ENCODE assay signal across 8 cellular contexts in the genomic region with DNA sequence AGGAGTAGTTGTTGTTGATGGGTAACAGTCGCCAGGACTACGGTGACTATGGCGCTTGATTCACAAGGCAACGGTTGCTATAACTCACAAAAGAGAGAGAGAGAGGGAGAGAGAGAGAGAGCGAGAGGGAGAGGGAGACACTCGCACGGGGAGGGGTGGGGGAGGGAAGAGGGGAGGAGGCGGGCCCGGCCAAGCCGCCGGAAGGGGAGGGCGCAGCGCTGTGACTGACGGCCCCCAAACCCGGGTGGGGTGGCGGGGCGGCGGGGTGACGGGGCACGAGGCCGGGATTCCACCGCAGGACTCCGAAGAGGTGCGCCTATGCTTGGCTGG. TPM values are rescaled to one million over a fixed set of nuclear protein-coding genes. Genes with fewer than 3 reads are reported as not detected.
DNase-seq lines count a peak whose midpoint lies in the region; ATAC-seq, FAIRE-seq and TF ChIP-seq lines count a peak whose summit lies in the region.

TSS of gene RFX3 (minus strand) at position 166 of the 330 bp plus-strand sequence. CDS start 130,413 bp downstream, outside the sequence.

- no peaks in the 10 kb centered on the region for H3K9me3 Mint-ChIP-seq in activated T-helper 2 cell treated with anti-CD3 and anti-CD28 coated beads, Interferon-gamma antibody, Interleukin-2, Interleukin-4, amounts not matched to agents 10 μg/mL and 5 μg/mL and 100 μg/mL, durations not matched to agents 14 hours and 24 hours and 36 hours
- H3K9me3 Mint-ChIP-seq in natural killer cell = peaks cover 0 to 4% of the 10 kb centered on the region in 2 donors

- TF ChIP-seq POLR2A in H54 (IDR thresholded peaks at IDR 0.05; ENCODE audit: low read depth, low read length) = no peak; the same call in none of the 2 replicates

- intact Hi-C loops in activated T-helper 2 cell treated with anti-CD3 and anti-CD28 coated beads, Interferon-gamma antibody, Interleukin-2, Interleukin-4, amounts not matched to agents 10 μg/mL and 5 μg/mL and 100 μg/mL, durations not matched to agents 14 hours and 24 hours and 36 hours (cut with micrococcal nuclease) = loop anchor here (1.0 to 10.0 kb wide), 16 partner anchors 48 to 1929 kb away; partner anchors contain the start of genes CD274, CDC37L1, PUM3 and SMARCA2
- intact Hi-C loops in natural killer cell (cut with micrococcal nuclease) = loop anchor here (1.0 to 10.0 kb wide), 5 partner anchors 48 to 1508 kb away; partner anchors contain the start of genes AK3, CDC37L1, PUM3 and SMARCA2

- peak within 1 kb of the TSS; percentile 93 for H3K4me3 Mint-ChIP-seq in activated T-helper 2 cell treated with anti-CD3 and anti-CD28 coated beads, Interferon-gamma antibody, Interleukin-2, Interleukin-4, amounts not matched to agents 10 μg/mL and 5 μg/mL and 100 μg/mL, durations not matched to agents 14 hours and 24 hours and 36 hours (ENCODE audit: low read depth)
- H3K4me3 Mint-ChIP-seq in natural killer cell = peak within 1 kb of the TSS; percentile 92

- peak; percentile 59 to 86 (median 70) for ATAC-seq in natural killer cell

- peak within 1 kb of the TSS; percentile 98 for H3K27ac Mint-ChIP-seq in activated T-helper 2 cell treated with anti-CD3 and anti-CD28 coated beads, Interferon-gamma antibody, Interleukin-2, Interleukin-4, amounts not matched to agents 10 μg/mL and 5 μg/mL and 100 μg/mL, durations not matched to agents 14 hours and 24 hours and 36 hours
- H3K27ac Mint-ChIP-seq in natural killer cell = peak within 1 kb of the TSS; percentile 89 to 94

- no peaks in the 10 kb centered on the region for H3K27me3 Mint-ChIP-seq in activated T-helper 2 cell treated with anti-CD3 and anti-CD28 coated beads, Interferon-gamma antibody, Interleukin-2, Interleukin-4, amounts not matched to agents 10 μg/mL and 5 μg/mL and 100 μg/mL, durations not matched to agents 14 hours and 24 hours and 36 hours (ENCODE audit: low read depth)
- no peaks in the 10 kb centered on the region for H3K27me3 Mint-ChIP-seq in natural killer cell (ENCODE audit: low read depth in 2 of 2)

- peaks cover 46% of the 10 kb centered on the region for H3K4me1 Mint-ChIP-seq in activated T-helper 2 cell treated with anti-CD3 and anti-CD28 coated beads, Interferon-gamma antibody, Interleukin-2, Interleukin-4, amounts not matched to agents 10 μg/mL and 5 μg/mL and 100 μg/mL, durations not matched to agents 14 hours and 24 hours and 36 hours (ENCODE audit: low read depth)
- H3K4me1 Mint-ChIP-seq in natural killer cell = peaks cover 56 to 58% of the 10 kb centered on the region in 2 donors

- TF ChIP-seq CTCF in LNCaP clone FGC (IDR thresholded peaks at IDR 0.05; ENCODE audit: control insufficient read depth, extremely low read depth, insufficient read depth) (no peak), natural killer cell (IDR thresholded peaks at IDR 0.05) (no peak)

- peak within 1 kb of the TSS; percentile 90 for H3K4me3 ChIP-seq in LNCaP clone FGC (ENCODE audit: low read depth, low read length)

- FAIRE-seq in H54 (lab: Jason Lieb, UNC) = peak; percentile 82

- DNase-seq in DMS79 treated with DMSO at 0.1 percent for 48 hours (lab: John Stamatoyannopoulos, UW) (peak; percentile 86), H54 (ENCODE audit: insufficient read length, low spot score) (peak; percentile 63), LNCaP clone FGC (ENCODE audit: low read depth) (peak; percentile 90), RPMI8226 (peak; percentile 92), fibroblast of peridontal ligament (ENCODE audit: extremely low read depth) (peak; percentile 97), natural killer cell (peak; percentile 88)
- DNase-seq in activated T-helper 2 cell treated with anti-CD3 and anti-CD28 coated beads, Interferon-gamma antibody, Interleukin-2, Interleukin-4, amounts not matched to agents 10 μg/mL and 5 μg/mL and 100 μg/mL, durations not matched to agents 14 hours and 24 hours and 36 hours (ENCODE audit: low spot score) = peak; percentile 85
- DNase-seq in stimulated activated naive CD4-positive, alpha-beta T cell treated with Interleukin-2 at 50 U/mL for 16 hours (lab: John Stamatoyannopoulos, UW) = peak; percentile 94

- peaks cover 30% of the 10 kb centered on the region for H3K36me3 Mint-ChIP-seq in activated T-helper 2 cell treated with anti-CD3 and anti-CD28 coated beads, Interferon-gamma antibody, Interleukin-2, Interleukin-4, amounts not matched to agents 10 μg/mL and 5 μg/mL and 100 μg/mL, durations not matched to agents 14 hours and 24 hours and 36 hours (ENCODE audit: low read depth)
- H3K36me3 Mint-ChIP-seq in natural killer cell = no peaks in the 10 kb centered on the region

RNA-seq across cellular contexts. Expression of gene RFX3, which starts in this region (rescaled TPM):
- total RNA-seq in activated T-helper 2 cell treated with anti-CD3 and anti-CD28 coated beads, Interferon-gamma antibody, Interleukin-2, Interleukin-4, amounts not matched to agents 10 μg/mL and 5 μg/mL and 100 μg/mL, durations not matched to agents 14 hours and 24 hours and 36 hours = 11.3 and 11.9 TPM in 2 replicates
- total RNA-seq in natural killer cell = 10 to 100 TPM; 24.0 to 30.6 (median 30.0) TPM

Comparison
In these comparisons a context has a peak if more than half of its experiments do, and no peak if none do; other contexts are left out.
1. Peak in every context shown above with its lines: DNase-seq, ATAC-seq and H3K4me3 ChIP-seq.